Comparison of ENCODE assay signal across 9 cellular contexts in the genomic region with DNA sequence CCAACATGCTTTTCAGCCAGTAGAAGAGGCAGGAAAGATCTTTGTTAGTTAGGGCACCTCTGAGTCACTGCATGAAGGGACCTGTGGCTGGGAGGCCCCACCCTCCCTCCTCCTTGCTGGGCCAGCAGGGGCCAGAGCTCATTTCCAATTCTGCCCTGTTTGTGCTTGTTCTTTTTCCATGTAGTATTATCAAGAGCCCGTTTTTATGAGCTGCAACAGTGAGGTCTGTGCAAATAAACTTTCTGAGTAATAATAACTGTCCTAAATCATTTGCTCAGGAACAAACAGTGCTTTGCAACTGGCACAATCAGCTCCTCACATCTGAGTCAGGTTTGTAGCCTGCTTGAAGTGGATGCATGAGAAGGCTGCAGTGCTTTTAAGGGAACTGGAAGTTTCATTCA.
DNase-seq lines count a peak whose midpoint lies in the region; FAIRE-seq and TF ChIP-seq lines count a peak whose summit lies in the region.
"Had no signal": no experiment of that assay in that cellular context is flagged by ENCODE, and none has a peak within 500 bp of the region (broad histone marks: within the 10 kb centered on the region; RNA-seq: fewer than 3 reads in every experiment).

No MANE protein-coding gene starts in this region.

- no peaks in the 10 kb centered on the region for H3K9me3 ChIP-seq in fibroblast of lung (ENCODE audit: control insufficient read depth, insufficient read depth, low read depth, low read length)

- H3K4me2 ChIP-seq in fibroblast of lung (ENCODE audit: extremely low read depth, insufficient read depth, low read length), result no peak overlapping the region

- peaks cover 3% of the 10 kb centered on the region for H3K27me3 ChIP-seq in fibroblast of lung (ENCODE audit: control insufficient read depth, insufficient read depth, low read length)

- DNase-seq in NCI-H1417 (lab: John Stamatoyannopoulos, UW) (peak in 2 of 3 experiments; percentile 23 to 49), NCI-H1417 treated with DMSO at 0.1 percent for 48 hours (lab: John Stamatoyannopoulos, UW) (no peak), fibroblast of lung (ENCODE audit: low read depth in 2 of 2) (peak; percentile 43 to 78), NCI-H2029 treated with DMSO at 0.1 percent for 48 hours (lab: John Stamatoyannopoulos, UW) (no peak), SIG-M5 (lab: John Stamatoyannopoulos, UW) (no peak), frontal cortex (ENCODE audit: low spot score in 2 of 2) (no peak)
- peak; percentile 32 to 38 for DNase-seq in activated CD4-positive, alpha-beta T cell treated with anti-CD3 and anti-CD28 coated beads, Interleukin-2, amount 50 U/mL, for 4 hours
- peak; percentile 17 for DNase-seq in stimulated activated CD8-positive, alpha-beta memory T cell treated with anti-CD3 and anti-CD28 coated beads, Interleukin-12 subunit alpha, Interleukin-12 subunit beta, amount 100 ng/mL, for 4 hours (ENCODE audit: low read depth)
- DNase-seq: naive B cell had no signal

- H2AFZ ChIP-seq in fibroblast of lung (ENCODE audit: low read length), result no peak overlapping the region

- H3K36me3 ChIP-seq in fibroblast of lung (ENCODE audit: control insufficient read depth, insufficient read depth, low read length), result no peaks in the 10 kb centered on the region

- no peaks in the 10 kb centered on the region for H3K4me1 ChIP-seq in fibroblast of lung (ENCODE audit: control insufficient read depth, extremely low read depth, insufficient read depth, low read length)

- no peaks in the 10 kb centered on the region for H3K79me2 ChIP-seq in fibroblast of lung (ENCODE audit: control insufficient read depth, insufficient read depth, low read length)

- no peak overlapping the region for H3K4me3 ChIP-seq in fibroblast of lung (replicated peaks in 1 of 4; ENCODE audit: control extremely low read depth in 1 of 4, insufficient read depth in 1 of 4, low read depth in 3 of 4, low read length in 4 of 4)

- no peak overlapping the region for H3K27ac ChIP-seq in fibroblast of lung (ENCODE audit: insufficient read depth, low read length)

- TF ChIP-seq CTCF in fibroblast of lung (conservative IDR thresholded peaks at IDR 0.05 in 1 of 2, IDR thresholded peaks at IDR 0.05 in 1 of 2; ENCODE audit: low read depth in 1 of 2, low read length in 2 of 2), result no peak

- no peaks in the 10 kb centered on the region for H4K20me1 ChIP-seq in fibroblast of lung (ENCODE audit: control insufficient read depth, extremely low read depth, insufficient read depth, low read length)

- FAIRE-seq in frontal cortex (lab: Jason Lieb, UNC), result no peak

- no peak overlapping the region for H3K9ac ChIP-seq in fibroblast of lung (ENCODE audit: insufficient read depth, low read length)

Comparison
In these comparisons a context has a peak if more than half of its experiments do, and no peak if none do; other contexts are left out.
1. DNase-seq: peak in NCI-H1417 (2 of 3), activated CD4-positive, alpha-beta T cell treated with anti-CD3 and anti-CD28 coated beads, Interleukin-2, amount 50 U/mL, for 4 hours (2 of 2), fibroblast of lung (2 of 2) and stimulated activated CD8-positive, alpha-beta memory T cell treated with anti-CD3 and anti-CD28 coated beads, Interleukin-12 subunit alpha, Interleukin-12 subunit beta, amount 100 ng/mL, for 4 hours (single experiment); none in NCI-H1417 treated with DMSO at 0.1 percent for 48 hours (single experiment), NCI-H2029 treated with DMSO at 0.1 percent for 48 hours (single experiment), SIG-M5 (single experiment) and frontal cortex (0 of 2).